8 cellular contexts compared by ENCODE assay signal in the genomic region with DNA sequence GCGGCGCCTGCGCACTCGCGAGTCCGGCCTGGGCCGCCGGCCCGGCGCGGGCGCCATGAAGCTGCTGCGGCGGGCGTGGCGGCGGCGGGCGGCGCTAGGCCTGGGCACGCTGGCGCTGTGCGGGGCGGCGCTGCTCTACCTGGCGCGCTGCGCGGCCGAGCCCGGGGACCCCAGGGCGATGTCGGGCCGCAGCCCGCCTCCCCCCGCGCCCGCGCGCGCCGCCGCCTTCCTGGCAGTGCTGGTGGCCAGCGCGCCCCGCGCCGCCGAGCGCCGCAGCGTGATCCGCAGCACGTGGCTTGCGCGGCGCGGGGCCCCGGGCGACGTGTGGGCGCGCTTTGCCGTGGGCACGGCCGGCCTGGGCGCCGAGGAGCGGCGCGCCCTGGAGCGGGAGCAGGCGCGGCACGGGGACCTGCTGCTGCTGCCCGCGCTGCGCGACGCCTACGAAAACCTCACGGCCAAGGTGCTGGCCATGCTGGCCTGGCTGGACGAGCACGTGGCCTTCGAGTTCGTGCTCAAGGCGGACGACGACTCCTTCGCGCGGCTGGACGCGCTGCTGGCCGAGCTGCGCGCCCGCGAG. TPM values are rescaled to one million over a fixed set of nuclear protein-coding genes. Genes with fewer than 3 reads are reported as not detected.
DNase-seq lines count a peak whose midpoint lies in the region; ATAC-seq and TF ChIP-seq lines count a peak whose summit lies in the region.

A gene (plus strand): TSS at position 14 of the 577 bp plus-strand sequence. CDS start 42 bp downstream, at position 56.

- DNase-seq in activated T-cell treated with anti-CD3 and anti-CD28 coated beads, Interleukin-2, amount 50 U/mL, for 72 hours = no peak
- no peak for DNase-seq in activated T-cell treated with anti-CD3 and anti-CD28 coated beads, Interleukin-2, amount 50 U/mL, for 48 hours
- DNase-seq in T-cell (no peak), foreskin fibroblast (no peak), psoas muscle (no peak), 8988T (no peak), kidney glomerular epithelial cell (lab: John Stamatoyannopoulos, UW) (no peak)

- 2 to 13% (median 8%) methylated on average over 40 to 99 of the region's 99 CpGs for WGBS in psoas muscle, 3 donors

- CTCF ChIA-PET in T-cell (lab: Charles Lee) = no interaction called here

- H3K27ac ChIP-seq in psoas muscle = peak within 1 kb of the TSS; percentile 96

- H3K36me3 ChIP-seq in psoas muscle (ENCODE audit: insufficient read depth in 1 of 2, low read depth in 1 of 2) = peaks cover 7 to 18% of the 10 kb centered on the region in 2 donors

- H3K27me3 ChIP-seq in psoas muscle (ENCODE audit: insufficient read depth in 3 of 3, low read length in 2 of 3) = peaks cover 0 to under 1% (median 0%) of the 10 kb centered on the region in 3 donors

- H3K27ac Mint-ChIP-seq in activated T-cell treated with anti-CD3 and anti-CD28 coated beads, Interleukin-2, amount 50 U/mL, for 72 hours = peak within 1 kb of the TSS; percentile 99
- H3K27ac Mint-ChIP-seq in T-cell = peak within 1 kb of the TSS; percentile 77 to 87

- ATAC-seq in activated T-cell treated with anti-CD3 and anti-CD28 coated beads, Interleukin-2, amount 50 U/mL, for 72 hours (replicated peaks in 1 of 2) = no peak
- ATAC-seq in T-cell (replicated peaks in 1 of 4) = no peak
- ATAC-seq in psoas muscle = no peak
- no peak for ATAC-seq in HG02973 (IDR thresholded peaks at IDR 0.05; ENCODE audit: unreplicated experiment)

- H3K9me3 ChIP-seq in psoas muscle = peaks cover 7% of the 10 kb centered on the region

- peak within 1 kb of the TSS; percentile 80 to 97 for H3K4me3 ChIP-seq in foreskin fibroblast (ENCODE audit: low read depth in 1 of 2, low read length in 2 of 2)
- peak within 1 kb of the TSS; percentile 91 for H3K4me3 ChIP-seq in psoas muscle

- peaks cover 0 to 1% of the 10 kb centered on the region in 2 donors for H3K9me3 Mint-ChIP-seq in activated T-cell treated with anti-CD3 and anti-CD28 coated beads, Interleukin-2, amount 50 U/mL, for 72 hours
- no peaks in the 10 kb centered on the region for H3K9me3 Mint-ChIP-seq in T-cell

- no peaks in the 10 kb centered on the region for H3K27me3 Mint-ChIP-seq in activated T-cell treated with anti-CD3 and anti-CD28 coated beads, Interleukin-2, amount 50 U/mL, for 72 hours (ENCODE audit: low read depth)
- no peaks in the 10 kb centered on the region for H3K27me3 Mint-ChIP-seq in T-cell

- peaks cover 7 to 18% of the 10 kb centered on the region in 2 donors for H3K36me3 Mint-ChIP-seq in activated T-cell treated with anti-CD3 and anti-CD28 coated beads, Interleukin-2, amount 50 U/mL, for 72 hours (ENCODE audit: insufficient read depth in 2 of 2)
- peaks cover 11% of the 10 kb centered on the region for H3K36me3 Mint-ChIP-seq in T-cell

- peaks cover 24% of the 10 kb centered on the region for H3K4me1 ChIP-seq in psoas muscle

- peak within 1 kb of the TSS; percentile 93 to 100 for H3K4me3 Mint-ChIP-seq in activated T-cell treated with anti-CD3 and anti-CD28 coated beads, Interleukin-2, amount 50 U/mL, for 72 hours
- peak within 1 kb of the TSS; percentile 88 to 92 (median 88) for H3K4me3 Mint-ChIP-seq in T-cell

- peaks cover 37% of the 10 kb centered on the region for H3K4me1 Mint-ChIP-seq in activated T-cell treated with anti-CD3 and anti-CD28 coated beads, Interleukin-2, amount 50 U/mL, for 72 hours (ENCODE audit: low read depth)
- peaks cover 32 to 38% (median 36%) of the 10 kb centered on the region in 3 donors for H3K4me1 Mint-ChIP-seq in T-cell

- POLR2A ChIA-PET in T-cell (lab: Charles Lee) = interaction anchor here in 1 of 2 donors (0.6 kb wide), 1 partner anchor 62 kb away, joined by 3 read pairs; no protein-coding TSS in a partner anchor

- TF ChIP-seq CTCF in foreskin fibroblast (IDR thresholded peaks at IDR 0.05; ENCODE audit: low read depth, low read length) (no peak), psoas muscle (IDR thresholded peaks at IDR 0.05) (no peak)

- intact Hi-C loops in psoas muscle (cut with DNase I) = loop anchor here (5.0 kb wide), 1 partner anchor 40 kb away; a partner anchor contains a TSS

RNA-seq across cellular contexts. Expression of the gene that starts here (rescaled TPM):
- total RNA-seq in activated T-cell treated with anti-CD3 and anti-CD28 coated beads, Interleukin-2, amount 50 U/mL, for 72 hours = 10 to 100 TPM; 13.1 to 13.6 TPM
- total RNA-seq in T-cell = 10 to 100 TPM in 4 of 5 donors, 1 to 10 TPM in 1; 10.0 to 30.4 (median 25.1) TPM
- 10 to 100 TPM in 3 of 4 donors, 1 to 10 TPM in 1; 8.9 to 13.7 (median 11.1) TPM for total RNA-seq in psoas muscle
- polyA plus RNA-seq in psoas muscle = 10 to 100 TPM in 2 of 3 donors, 1 to 10 TPM in 1; 7.7 to 30.3 (median 15.6) TPM
